In genomic region chr1:151993734-151994496, GRCh38 we compare ENCODE assay signal across 8 cellular contexts. TPM values are rescaled to one million over a fixed set of nuclear protein-coding genes. Genes with fewer than 3 reads are reported as not detected.
DNase-seq lines count a peak whose midpoint lies in the region; ATAC-seq, FAIRE-seq and TF ChIP-seq lines count a peak whose summit lies in the region.

S100A10 (minus strand) TSS chr1:151993859; CDS start chr1:151986230, 7,629 bp downstream.

- peak in 1 of 2 experiments; percentile 88 for DNase-seq in A549 (ENCODE audit: low read depth in 1 of 2, low spot score in 1 of 2)
- peak; percentile 39 for DNase-seq in GOT3 (lab: John Stamatoyannopoulos, UW)
- DNase-seq in RPMI8226 = peak; percentile 54
- DNase-seq in activated effector memory CD4-positive, alpha-beta T cell treated with Interleukin-2 at 50 U/mL for 16 hours = peak; percentile 79
- DNase-seq in fibroblast of the conjunctiva (ENCODE audit: low read depth) = peak; percentile 79
- DNase-seq in neural crest cell (ENCODE audit: low read depth, low spot score) = peak; percentile 40

- no peak; a peak in 1 of 5 replicates for TF ChIP-seq RAD21 in A549 (conservative IDR thresholded peaks at IDR 0.05 in 1 of 2, IDR thresholded peaks at IDR 0.05 in 1 of 2)

- no peaks in the 10 kb centered on the region for H3K36me3 Mint-ChIP-seq in neural crest cell (ENCODE audit: low read depth)

- peaks cover 26% of the 10 kb centered on the region for H3K4me1 Mint-ChIP-seq in neural crest cell

- CTCF ChIA-PET in A549 (lab: Yijun Ruan, JAX) = interaction anchor here (14.2 to 38.2 kb wide), 3 partner anchors 4 to 58 kb away, joined by 378 to 1410 read pairs (median 1410); partner anchors contain the start of gene S100A10

- TF ChIP-seq EP300 in A549 (IDR thresholded peaks at IDR 0.05) = no peak

- no peak for TF ChIP-seq CTCF in A549 (IDR thresholded peaks at IDR 0.05)
- TF ChIP-seq CTCF in neural crest cell (conservative IDR thresholded peaks at IDR 0.05) = no peak

- H3K27ac ChIP-seq in A549 = peak within 1 kb of the TSS; percentile 97
- peak within 1 kb of the TSS; percentile 86 for H3K27ac ChIP-seq in thymus (ENCODE audit: low read depth)

- H3K4me3 ChIP-seq in A549 (peak within 1 kb of the TSS; percentile 87), thymus (ENCODE audit: low read length) (peak within 1 kb of the TSS; percentile 85)

- H3K27me3 Mint-ChIP-seq in neural crest cell (ENCODE audit: low read depth) = peaks cover 82% of the 10 kb centered on the region

- no peaks in the 10 kb centered on the region for H3K9me3 Mint-ChIP-seq in neural crest cell

- H3K4me3 Mint-ChIP-seq in neural crest cell = peak within 1 kb of the TSS; percentile 94

- WGBS in A549 (ENCODE audit: missing lambda C conversion rate) = 2% methylated on average over 9 of the region's 69 CpGs
- 3% methylated on average over 69 of the region's 69 CpGs for WGBS in thymus

- H3K4me2 ChIP-seq in A549 = peak within 1 kb of the TSS; percentile 96

- peaks cover 59% of the 10 kb centered on the region for H3K4me1 ChIP-seq in A549
- H3K4me1 ChIP-seq in thymus (ENCODE audit: control insufficient read depth, insufficient read depth, low read length) = peaks cover 18% of the 10 kb centered on the region

- peaks cover 6% of the 10 kb centered on the region; the same call in 1 of the 3 replicates for H3K9me3 ChIP-seq in A549
- no peaks in the 10 kb centered on the region for H3K9me3 ChIP-seq in thymus (ENCODE audit: control insufficient read depth)

- peaks cover 6% of the 10 kb centered on the region for H3K27me3 ChIP-seq in thymus (ENCODE audit: control insufficient read depth, insufficient read depth)

- FAIRE-seq in A549 (lab: Jason Lieb, UNC) = no peak

- no peak within 1 kb of the TSS for H3K27ac Mint-ChIP-seq in neural crest cell (ENCODE audit: unreplicated experiment)

- no peaks in the 10 kb centered on the region for H3K36me3 ChIP-seq in thymus (ENCODE audit: control insufficient read depth, insufficient read depth)

- peak; percentile 89 for TF ChIP-seq POLR2A in A549 (IDR thresholded peaks at IDR 0.05; ENCODE audit: low read length)

- ATAC-seq in A549 (peak; percentile 51 to 67), GM19397 (IDR thresholded peaks at IDR 0.05; ENCODE audit: unreplicated experiment) (no peak)

- POLR2A ChIA-PET in A549 (lab: Yijun Ruan, JAX) = interaction anchor here (1.0 to 10.4 kb wide), 7 partner anchors 8 to 85 kb away, joined by 3 to 151 read pairs (median 9); partner anchors contain the start of genes S100A11 and THEM4

TF ChIP-seq in A549, 52 proteins besides CTCF, POLR2A, EP300 and RAD21:
- TF ChIP-seq ZNF302 (CRISPR knock-in tag; IDR thresholded peaks at IDR 0.05) = no peak
- TF ChIP-seq EHF (CRISPR knock-in tag; IDR thresholded peaks at IDR 0.05) = 0 out of 2 replicates have a peak, but pooled peaks have one; percentile 24
- TF ChIP-seq MAX (IDR thresholded peaks at IDR 0.05) = peak; percentile 84
- TF ChIP-seq MAZ (IDR thresholded peaks at IDR 0.05; ENCODE audit: borderline replicate concordance, low read depth, low read length) = peak; percentile 68; the same call in 1 of the 2 replicates
- peak; percentile 88; the same call in 1 of the 2 replicates for TF ChIP-seq FOSB (CRISPR knock-in tag; IDR thresholded peaks at IDR 0.05)
- TF ChIP-seq FOSL2 (IDR thresholded peaks at IDR 0.05) = no peak
- 0 out of 2 replicates have a peak, but pooled peaks have one; percentile 23 for TF ChIP-seq FOSL2 (CRISPR knock-in tag; IDR thresholded peaks at IDR 0.05)
- no peak for TF ChIP-seq NR3C1 (IDR thresholded peaks at IDR 0.05)
- peak; percentile 80; the same call in 1 of the 2 replicates for TF ChIP-seq HOXB5 (CRISPR knock-in tag; IDR thresholded peaks at IDR 0.05)
- 0 out of 3 replicates have a peak, but pooled peaks have one; percentile 16 for TF ChIP-seq SMC3 (IDR thresholded peaks at IDR 0.05)
- TF ChIP-seq ATOH8 (CRISPR knock-in tag; IDR thresholded peaks at IDR 0.05; ENCODE audit: low read depth) = peak; percentile 33; the same call in 1 of the 2 replicates
- peak; percentile 19 to 84; a peak in 3 of 5 replicates for TF ChIP-seq JUN (IDR thresholded peaks at IDR 0.05)
- TF ChIP-seq GATA3 (IDR thresholded peaks at IDR 0.05; ENCODE audit: borderline replicate concordance) = 0 out of 2 replicates have a peak, but pooled peaks have one; percentile 9
- no peak for TF ChIP-seq HMGXB4 (CRISPR knock-in tag; IDR thresholded peaks at IDR 0.05; ENCODE audit: borderline replicate concordance)
- TF ChIP-seq BCL3 (IDR thresholded peaks at IDR 0.05) = peak; percentile 84; the same call in 2 of the 3 replicates
- TF ChIP-seq HOXB13 (CRISPR knock-in tag; IDR thresholded peaks at IDR 0.05; ENCODE audit: low read depth) = peak; percentile 81
- TF ChIP-seq HOXA7 (CRISPR knock-in tag; IDR thresholded peaks at IDR 0.05) = peak; percentile 25; the same call in 1 of the 2 replicates
- TF ChIP-seq ZC3H11A (IDR thresholded peaks at IDR 0.05) = no peak
- TF ChIP-seq REST (IDR thresholded peaks at IDR 0.05) = peak; percentile 6; the same call in 1 of the 2 replicates

RNA-seq across cellular contexts. Expression of gene S100A10, which starts in this region (rescaled TPM):
- polyA plus RNA-seq in A549 (2011; rRNA removed) (505 and 515 TPM in 2 replicates), A549 (2017; fragmentation: RNase III; extraction: RNeasy Plus Mini Kit Qiagen cat#74134 plus additional on column Dnase treatment) (2,059 to 2,476 TPM (median 2,077 TPM) in 3 replicates), thymus (592 TPM)
- 323 and 344 TPM in 2 replicates for polyA plus RNA-seq in A549 (2012; cell fraction: cytosol; rRNA removed)
- 72.0 and 86.0 TPM in 2 replicates for polyA plus RNA-seq in A549 (2012; cell fraction: nucleus; rRNA removed)
- 228 and 259 TPM in 2 replicates for polyA minus RNA-seq in A549 (2011; rRNA and poly(A)+ RNA removed)
- 44.8 and 65.6 TPM in 2 replicates for total RNA-seq in neural crest cell
